In genomic region chr3:149216195-149216869, GRCh38 we compare ENCODE assay signal across 13 cellular contexts. TPM values are rescaled to one million over a fixed set of nuclear protein-coding genes. Genes with fewer than 3 reads are reported as not detected.
A peak's percentile ranks its signal among the peaks of the same experiment; 100 is the strongest.
DNase-seq lines count a peak whose midpoint lies in the region; ATAC-seq, FAIRE-seq and TF ChIP-seq lines count a peak whose summit lies in the region.
"Had no signal": no experiment of that assay in that cellular context is flagged by ENCODE, and none has a peak within 500 bp of the region (broad histone marks: within the 10 kb centered on the region; RNA-seq: fewer than 3 reads in every experiment).

No MANE protein-coding gene starts in this region.

- peak overlapping the region in 1 of 2 donors; percentile 14 for H3K9ac ChIP-seq in kidney (ENCODE audit: low read length in 2 of 2)

- H3K4me1 ChIP-seq in RWPE2 (ENCODE audit: insufficient read depth, poor library complexity, severe bottlenecking) (peaks cover 5% of the 10 kb centered on the region), kidney (ENCODE audit: control insufficient read depth in 1 of 2, insufficient read depth in 1 of 2, low read depth in 1 of 2, low read length in 2 of 2) (peaks cover 2 to 28% of the 10 kb centered on the region in 2 donors), spleen (peaks cover 0 to 7% (median 0%) of the 10 kb centered on the region in 6 donors), body of pancreas (peaks cover 2% of the 10 kb centered on the region)

- no peak for FAIRE-seq in kidney (lab: Jason Lieb, UNC)

- TF ChIP-seq POLR2A in spleen (IDR thresholded peaks at IDR 0.05), result no peak
- no peak for TF ChIP-seq POLR2A in body of pancreas (IDR thresholded peaks at IDR 0.05)

- TF ChIP-seq CTCF in RWPE2 (IDR thresholded peaks at IDR 0.05; ENCODE audit: poor library complexity, severe bottlenecking) (no peak), kidney (IDR thresholded peaks at IDR 0.05; ENCODE audit: borderline replicate concordance, extremely low read depth, insufficient read depth) (no peak), spleen (IDR thresholded peaks at IDR 0.05 in 8 of 11, conservative IDR thresholded peaks at IDR 0.05 in 3 of 11) (no peak), body of pancreas (IDR thresholded peaks at IDR 0.05) (no peak)

- 79 to 90% (median 87%) methylated on average over 4 of the region's 4 CpGs for WGBS in spleen, 5 donors
- WGBS in body of pancreas, 2 donors, result 82 to 85% methylated on average over 4 of the region's 4 CpGs

- ATAC-seq in RWPE2 (ENCODE audit: low read depth) (peak; percentile 45; the same call in 2 of the 3 replicates), body of pancreas (no peak), GM19324 (IDR thresholded peaks at IDR 0.05; ENCODE audit: low FRiP score, unreplicated experiment) (no peak)
- ATAC-seq: natural killer cell treated with Interleukin-12 subunit alpha and Interleukin-12 subunit beta and Interleukin-15 and Interleukin-18, amount 100 ng/mL, for 72 hours had no signal

- H3K27me3 ChIP-seq in RWPE2 (ENCODE audit: insufficient read depth, poor library complexity, severe bottlenecking) (no peaks in the 10 kb centered on the region), spleen (replicated peaks in 1 of 7) (no peaks in the 10 kb centered on the region), body of pancreas (no peaks in the 10 kb centered on the region)

- H3K4me3 ChIP-seq in RWPE2 (ENCODE audit: severe bottlenecking), result no peak overlapping the region
- peak overlapping the region in 1 of 2 donors; percentile 18 for H3K4me3 ChIP-seq in kidney (ENCODE audit: low read length in 2 of 2)
- H3K4me3 ChIP-seq in spleen, result no peak overlapping the region
- no peak overlapping the region for H3K4me3 ChIP-seq in body of pancreas
- H3K4me3 ChIP-seq: thoracic aorta had no signal

- no peak overlapping the region for H3K27ac ChIP-seq in RWPE2 (ENCODE audit: poor library complexity, severe bottlenecking)
- peak overlapping the region; percentile 5 to 34 for H3K27ac ChIP-seq in kidney (ENCODE audit: low read depth in 2 of 2, low read length in 2 of 2)
- peak overlapping the region in 7 of 8 donors; percentile 16 to 59 (median 42) for H3K27ac ChIP-seq in spleen
- no peak overlapping the region for H3K27ac ChIP-seq in body of pancreas
- H3K27ac ChIP-seq: 22Rv1, thoracic aorta had no signal

- DNase-seq in DMS79 treated with DMSO at 0.1 percent for 48 hours (lab: John Stamatoyannopoulos, UW) (peak; percentile 8), DMS79 (lab: John Stamatoyannopoulos, UW) (no peak), RWPE2 (ENCODE audit: low spot score) (no peak), kidney (no peak), spleen (no peak), body of pancreas (no peak)
- DNase-seq in activated CD4-positive, alpha-beta T cell treated with anti-CD3 and anti-CD28 coated beads, Interleukin-2, amount 50 U/mL, for 48 hours, result no peak
- DNase-seq: activated naive CD8-positive, alpha-beta T cell treated with anti-CD3 and anti-CD28 coated beads, Interleukin-2, amount 10 ng/mL, durations not matched to agents 7 days and 5 days; NCI-H2171 treated with DMSO at 0.1 percent for 48 hours had no signal

- no peaks in the 10 kb centered on the region for H3K9me3 ChIP-seq in RWPE2 (ENCODE audit: severe bottlenecking)
- no peaks in the 10 kb centered on the region for H3K9me3 ChIP-seq in kidney (ENCODE audit: control insufficient read depth in 1 of 2, low read length in 2 of 2)
- H3K9me3 ChIP-seq in spleen, result no peaks in the 10 kb centered on the region
- H3K9me3 ChIP-seq in body of pancreas, result no peaks in the 10 kb centered on the region
- H3K9me3 ChIP-seq: thoracic aorta had no signal

- H3K36me3 ChIP-seq in RWPE2 (ENCODE audit: low read depth), result no peaks in the 10 kb centered on the region
- no peaks in the 10 kb centered on the region for H3K36me3 ChIP-seq in kidney (ENCODE audit: control insufficient read depth in 1 of 2, insufficient read depth in 2 of 2, low read length in 2 of 2)
- no peaks in the 10 kb centered on the region for H3K36me3 ChIP-seq in spleen
- H3K36me3 ChIP-seq in body of pancreas (replicated peaks in 1 of 2; ENCODE audit: insufficient read depth in 1 of 2, low read depth in 2 of 2), result no peaks in the 10 kb centered on the region
- H3K36me3 ChIP-seq: thoracic aorta had no signal

- intact Hi-C loops in kidney (cut with DNase I), result no loop called here
- intact Hi-C loops in spleen (cut with DNase I; ENCODE audit: low total_unique reads), result no loop called here
- intact Hi-C loops in body of pancreas (cut with DNase I), result no loop called here

RNA-seq across cellular contexts. Expression of gene CP, which starts 5.3 kb away (rescaled TPM):
- total RNA-seq in kidney (72.1 TPM), spleen (100 to 1,000 TPM in 4 of 7 donors, 10 to 100 TPM in 3; 42.0 to 121 (median 101) TPM), body of pancreas (10 to 100 TPM in 1 of 2 donors, 1 to 10 TPM in 1; 5.7 to 11.5 TPM)
- polyA plus RNA-seq in kidney (ENCODE audit: insufficient read depth, low read depth, low replicate concordance) (5.3 TPM), spleen (10 to 100 TPM; 16.1 to 40.4 (median 25.2) TPM)
- total RNA-seq: activated naive CD8-positive, alpha-beta T cell treated with anti-CD3 and anti-CD28 coated beads, Interleukin-2, amount 10 ng/mL, durations not matched to agents 7 days and 5 days; natural killer cell treated with Interleukin-12 subunit alpha and Interleukin-12 subunit beta and Interleukin-15 and Interleukin-18, amount 100 ng/mL, for 72 hours had no signal

Comparison
In these comparisons a context has a peak if more than half of its experiments do, and no peak if none do; other contexts are left out.
1. H3K27ac ChIP-seq: peak in kidney (2 of 2) and spleen (7 of 8); none in RWPE2 (single experiment) and body of pancreas (0 of 4).